In genomic region chr16:55575621-55576020, GRCh38 we compare ENCODE assay signal across 31 cellular contexts. TPM values are rescaled to one million over a fixed set of nuclear protein-coding genes. Genes with fewer than 3 reads are reported as not detected.
"Had no signal": no experiment of that assay in that cellular context is flagged by ENCODE, and none has a peak within 500 bp of the region (broad histone marks: within the 10 kb centered on the region; RNA-seq: fewer than 3 reads in every experiment).

No MANE protein-coding gene starts in this region.

- H3K36me3 Mint-ChIP-seq: activated CD4-positive, alpha-beta memory T cell treated with anti-CD3 and anti-CD28 coated beads for 36 hours; activated naive CD4-positive, alpha-beta T cell treated with anti-CD3 and anti-CD28 coated beads, Interleukin-2, amount 10 ng/mL, durations not matched to agents 7 days and 5 days; activated naive CD4-positive, alpha-beta T cell treated with anti-CD3 and anti-CD28 coated beads, Interleukin-2, amount 50 U/mL, for 72 hours; activated naive CD8-positive, alpha-beta T cell treated with anti-CD3 and anti-CD28 coated beads, Interleukin-2, amount 10 ng/mL, durations not matched to agents 7 days and 5 days; brain had no signal

- H3K36me3 ChIP-seq: breast epithelium, cardiac muscle cell, colonic mucosa had no signal

- FAIRE-seq: endometrium, endothelial cell of umbilical vein, frontal cortex had no signal

- DNase-seq: activated CD4-positive, alpha-beta memory T cell treated with anti-CD3 and anti-CD28 coated beads for 36 hours; activated CD4-positive, alpha-beta T cell treated with anti-CD3 and anti-CD28 coated beads for 36 hours; activated CD4-positive, alpha-beta T cell treated with anti-CD3 and anti-CD28 coated beads, Interleukin-2, amount 10 ng/mL, durations not matched to agents 24 days and 14 days; activated CD4-positive, CD25-positive, alpha-beta regulatory T cell; activated CD4-positive, CD25-positive, alpha-beta regulatory T cell treated with anti-CD3 and anti-CD28 coated beads, Interleukin-2, amount 50 U/mL, for 72 hours; activated CD8-positive, alpha-beta memory T cell treated with anti-CD3 and anti-CD28 coated beads, Interleukin-2, amount 50 U/mL, for 48 hours; activated gamma-delta T cell; activated naive CD4-positive, alpha-beta T cell; activated naive CD4-positive, alpha-beta T cell treated with anti-CD3 and anti-CD28 coated beads, Interleukin-2, amount 10 ng/mL, durations not matched to agents 7 days and 5 days; activated naive CD8-positive, alpha-beta T cell treated with anti-CD3 and anti-CD28 coated beads, Interleukin-2, amount 10 ng/mL, durations not matched to agents 7 days and 5 days; activated T-cell treated with anti-CD3 and anti-CD28 coated beads for 4 hours; activated T-cell treated with anti-CD3 and anti-CD28 coated beads, Interleukin-2, amount 50 U/mL, for 24 hours; activated T-cell treated with anti-CD3 and anti-CD28 coated beads, Interleukin-2, amount 50 U/mL, for 72 hours; central memory CD4-positive, alpha-beta T cell; cerebellar nuclear complex; colonic mucosa; effector CD8-positive, alpha-beta T cell; esophagus squamous epithelium; foreskin fibroblast; T-helper 2 cell had no signal

- H3K27ac Mint-ChIP-seq: activated CD4-positive, alpha-beta memory T cell treated with anti-CD3 and anti-CD28 coated beads for 36 hours; activated CD4-positive, alpha-beta T cell treated with anti-CD3 and anti-CD28 coated beads for 36 hours; activated CD4-positive, alpha-beta T cell treated with anti-CD3 and anti-CD28 coated beads, Interleukin-2, amount 10 ng/mL, durations not matched to agents 24 days and 14 days; activated naive CD4-positive, alpha-beta T cell treated with anti-CD3 and anti-CD28 coated beads, Interleukin-2, amount 10 ng/mL, durations not matched to agents 7 days and 5 days; activated naive CD4-positive, alpha-beta T cell treated with anti-CD3 and anti-CD28 coated beads, Interleukin-2, amount 50 U/mL, for 72 hours; activated naive CD8-positive, alpha-beta T cell treated with anti-CD3 and anti-CD28 coated beads, Interleukin-2, amount 10 ng/mL, durations not matched to agents 7 days and 5 days; activated T-cell treated with anti-CD3 and anti-CD28 coated beads, Interleukin-2, amount 50 U/mL, for 24 hours; activated T-cell treated with anti-CD3 and anti-CD28 coated beads, Interleukin-2, amount 50 U/mL, for 72 hours had no signal

- ATAC-seq: activated CD4-positive, alpha-beta T cell treated with anti-CD3 and anti-CD28 coated beads for 36 hours; activated naive CD4-positive, alpha-beta T cell treated with anti-CD3 and anti-CD28 coated beads, Interleukin-2, amount 50 U/mL, for 72 hours; activated T-cell treated with anti-CD3 and anti-CD28 coated beads, Interleukin-2, amount 50 U/mL, for 72 hours had no signal

- H3K27me3 Mint-ChIP-seq: activated CD4-positive, alpha-beta memory T cell treated with anti-CD3 and anti-CD28 coated beads for 36 hours; activated CD4-positive, alpha-beta T cell treated with anti-CD3 and anti-CD28 coated beads for 36 hours; activated naive CD4-positive, alpha-beta T cell treated with anti-CD3 and anti-CD28 coated beads, Interleukin-2, amount 10 ng/mL, durations not matched to agents 7 days and 5 days had no signal

- H3K27me3 ChIP-seq: ascending aorta, breast epithelium, cardiac muscle cell, colonic mucosa, esophagus squamous epithelium had no signal

- H3K4me3 Mint-ChIP-seq: activated CD4-positive, alpha-beta memory T cell treated with anti-CD3 and anti-CD28 coated beads for 36 hours; activated CD4-positive, alpha-beta T cell treated with anti-CD3 and anti-CD28 coated beads for 36 hours; activated CD4-positive, alpha-beta T cell treated with anti-CD3 and anti-CD28 coated beads, Interleukin-2, amount 10 ng/mL, durations not matched to agents 24 days and 14 days; activated naive CD4-positive, alpha-beta T cell treated with anti-CD3 and anti-CD28 coated beads, Interleukin-2, amount 10 ng/mL, durations not matched to agents 7 days and 5 days; activated naive CD8-positive, alpha-beta T cell treated with anti-CD3 and anti-CD28 coated beads, Interleukin-2, amount 10 ng/mL, durations not matched to agents 7 days and 5 days; activated T-cell treated with anti-CD3 and anti-CD28 coated beads, Interleukin-2, amount 50 U/mL, for 24 hours; activated T-cell treated with anti-CD3 and anti-CD28 coated beads, Interleukin-2, amount 50 U/mL, for 72 hours; brain had no signal

- H3K9me3 ChIP-seq: ascending aorta, breast epithelium, colonic mucosa, esophagus squamous epithelium had no signal

- H3K4me1 ChIP-seq: ascending aorta, breast epithelium, colonic mucosa had no signal

- H3K27ac ChIP-seq: ascending aorta, breast epithelium, cardiac muscle cell, colonic mucosa, epithelial cell of prostate, esophagus squamous epithelium had no signal

- H3K4me1 Mint-ChIP-seq: activated CD4-positive, alpha-beta T cell treated with anti-CD3 and anti-CD28 coated beads for 36 hours; activated CD4-positive, alpha-beta T cell treated with anti-CD3 and anti-CD28 coated beads, Interleukin-2, amount 10 ng/mL, durations not matched to agents 24 days and 14 days; activated naive CD4-positive, alpha-beta T cell treated with anti-CD3 and anti-CD28 coated beads, Interleukin-2, amount 10 ng/mL, durations not matched to agents 7 days and 5 days; activated naive CD8-positive, alpha-beta T cell treated with anti-CD3 and anti-CD28 coated beads, Interleukin-2, amount 10 ng/mL, durations not matched to agents 7 days and 5 days; brain had no signal

- H3K4me3 ChIP-seq: ascending aorta, breast epithelium, cardiac muscle cell, colonic mucosa, esophagus squamous epithelium had no signal

- H3K9me3 Mint-ChIP-seq: activated CD4-positive, alpha-beta memory T cell treated with anti-CD3 and anti-CD28 coated beads for 36 hours; activated CD4-positive, alpha-beta T cell treated with anti-CD3 and anti-CD28 coated beads, Interleukin-2, amount 10 ng/mL, durations not matched to agents 24 days and 14 days; activated naive CD4-positive, alpha-beta T cell treated with anti-CD3 and anti-CD28 coated beads, Interleukin-2, amount 10 ng/mL, durations not matched to agents 7 days and 5 days; activated naive CD4-positive, alpha-beta T cell treated with anti-CD3 and anti-CD28 coated beads, Interleukin-2, amount 50 U/mL, for 72 hours; activated naive CD8-positive, alpha-beta T cell treated with anti-CD3 and anti-CD28 coated beads, Interleukin-2, amount 10 ng/mL, durations not matched to agents 7 days and 5 days; activated T-cell treated with anti-CD3 and anti-CD28 coated beads, Interleukin-2, amount 50 U/mL, for 24 hours; activated T-cell treated with anti-CD3 and anti-CD28 coated beads, Interleukin-2, amount 50 U/mL, for 72 hours; brain had no signal

RNA-seq across cellular contexts. Expression of gene CAPNS2, which starts 9.1 kb away (rescaled TPM):
- total RNA-seq: activated CD4-positive, alpha-beta memory T cell treated with anti-CD3 and anti-CD28 coated beads for 36 hours; activated CD4-positive, alpha-beta T cell treated with anti-CD3 and anti-CD28 coated beads for 36 hours; activated CD4-positive, alpha-beta T cell treated with anti-CD3 and anti-CD28 coated beads, Interleukin-2, amount 10 ng/mL, durations not matched to agents 24 days and 14 days; activated naive CD4-positive, alpha-beta T cell treated with anti-CD3 and anti-CD28 coated beads, Interleukin-2, amount 50 U/mL, for 72 hours; activated naive CD8-positive, alpha-beta T cell treated with anti-CD3 and anti-CD28 coated beads, Interleukin-2, amount 10 ng/mL, durations not matched to agents 7 days and 5 days; activated T-cell treated with anti-CD3 and anti-CD28 coated beads, Interleukin-2, amount 50 U/mL, for 72 hours; ascending aorta; cardiac muscle cell; frontal cortex; T-helper 1 cell treated with Interleukin-12 subunit alpha and Interleukin-12 subunit beta and Interleukin-4 antibody, amounts not matched to agents 30 ng/mL and 1 ng/mL, for 36 hours had no signal
- polyA plus RNA-seq: cardiac muscle cell, fibroblast of lung had no signal
